ENCODE assay signal across 7 cellular contexts in the genomic region with DNA sequence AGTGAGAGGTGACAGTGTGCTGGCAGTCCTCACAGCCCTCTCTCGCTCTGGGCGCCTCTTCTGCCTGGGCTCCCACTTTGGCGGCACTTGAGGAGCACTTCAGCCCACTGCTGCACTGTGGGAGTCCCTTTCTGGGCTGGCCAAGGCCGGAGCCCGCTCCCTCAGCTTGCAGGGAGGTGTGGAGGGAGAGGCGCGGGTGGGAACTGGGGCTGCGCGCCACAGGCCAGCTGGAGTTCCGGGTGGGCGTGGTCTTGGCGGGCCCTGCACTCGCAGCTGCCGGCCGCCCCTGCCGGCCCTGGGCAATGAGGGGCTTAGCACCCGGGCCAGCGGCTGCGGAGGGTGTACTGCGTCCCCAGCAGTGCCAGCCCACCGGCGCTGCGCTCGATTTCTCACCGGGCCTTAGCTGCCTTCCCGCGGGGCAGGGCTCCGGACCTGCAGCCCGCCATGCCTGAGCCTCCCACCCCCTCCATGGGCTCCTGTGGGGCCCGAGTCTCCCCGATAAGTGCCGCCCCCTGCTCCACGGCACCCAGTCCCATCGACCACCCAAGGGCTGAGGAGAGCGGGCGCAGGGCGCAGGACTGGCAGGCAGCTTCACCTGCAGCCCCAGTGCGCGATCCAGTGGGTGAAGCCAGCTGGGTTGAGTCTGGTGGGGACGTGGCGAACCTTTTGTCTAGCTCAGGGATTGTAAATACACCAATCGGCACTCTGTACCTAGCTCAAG. TPM values are rescaled to one million over a fixed set of nuclear protein-coding genes. Genes with fewer than 3 reads are reported as not detected.
DNase-seq lines count a peak whose midpoint lies in the region; ATAC-seq and TF ChIP-seq lines count a peak whose summit lies in the region.
"Not testable (repeated sequence)": the region's sequence is repeated elsewhere in the genome, so short reads cannot be mapped to it uniquely, and the experiment has no call there.

No MANE protein-coding gene starts in this region.

- not testable (repeated sequence) for H3K9me2 ChIP-seq in OCI-LY1 (ENCODE audit: low read depth, low read length)

- peak; percentile 8 for DNase-seq in DMS53 (lab: John Stamatoyannopoulos, UW)
- not testable (repeated sequence) for DNase-seq in activated naive CD4-positive, alpha-beta T cell treated with anti-CD3 and anti-CD28 coated beads for 36 hours; choroid plexus epithelial cell (ENCODE audit: low read depth); naive thymus-derived CD4-positive, alpha-beta T cell
- peak; percentile 65 for DNase-seq in left ventricle myocardium superior
- DNase-seq in spleen: peak; percentile 76

- H3K27ac ChIP-seq in OCI-LY1 (ENCODE audit: low read depth, low read length, poor library complexity, severe bottlenecking); naive thymus-derived CD4-positive, alpha-beta T cell (ENCODE audit: low read depth, low read length); spleen: not testable (repeated sequence)

- ATAC-seq in left ventricle myocardium superior: peak; percentile 68
- ATAC-seq in naive thymus-derived CD4-positive, alpha-beta T cell: not testable (repeated sequence)

- H3F3A ChIP-seq in OCI-LY1 (ENCODE audit: insufficient read depth, low read length): not testable (repeated sequence)

- H3K4me3 ChIP-seq in OCI-LY1 (ENCODE audit: low read depth, low read length, poor library complexity, severe bottlenecking): peak overlapping the region; percentile 54
- H3K4me3 ChIP-seq in choroid plexus epithelial cell (ENCODE audit: low read depth, low read length): peak overlapping the region; percentile 41
- H3K4me3 ChIP-seq in naive thymus-derived CD4-positive, alpha-beta T cell (ENCODE audit: low read length): not testable (repeated sequence)
- peak overlapping the region in 6 of 8 donors; percentile 20 to 59 (median 27) for H3K4me3 ChIP-seq in spleen

- not testable (repeated sequence) for H4K20me1 ChIP-seq in OCI-LY1 (ENCODE audit: insufficient read depth, low read length)

- H3K27me3 Mint-ChIP-seq in activated naive CD4-positive, alpha-beta T cell treated with anti-CD3 and anti-CD28 coated beads for 36 hours (ENCODE audit: low read depth): not testable (repeated sequence)
- peaks cover 0 to 12% (median 0%) of the 10 kb centered on the region in 5 donors for H3K27me3 Mint-ChIP-seq in naive thymus-derived CD4-positive, alpha-beta T cell

- H3K4me3 Mint-ChIP-seq in activated naive CD4-positive, alpha-beta T cell treated with anti-CD3 and anti-CD28 coated beads for 36 hours: peak overlapping the region; percentile 42
- peak overlapping the region in 6 of 10 donors; percentile 25 to 67 (median 42) for H3K4me3 Mint-ChIP-seq in naive thymus-derived CD4-positive, alpha-beta T cell

- H3K36me3 Mint-ChIP-seq in activated naive CD4-positive, alpha-beta T cell treated with anti-CD3 and anti-CD28 coated beads for 36 hours (ENCODE audit: low read depth): not testable (repeated sequence)
- H3K36me3 Mint-ChIP-seq in naive thymus-derived CD4-positive, alpha-beta T cell: peaks cover 0 to 20% (median 3%) of the 10 kb centered on the region in 5 donors

- CTCF ChIA-PET in activated naive CD4-positive, alpha-beta T cell treated with anti-CD3 and anti-CD28 coated beads for 36 hours (lab: Charles Lee); naive thymus-derived CD4-positive, alpha-beta T cell (lab: Charles Lee): not testable (repeated sequence)

- 34 to 79% (median 57%) methylated on average over 9 to 42 of the region's 42 CpGs for WGBS in spleen, 5 donors

- H3K27ac Mint-ChIP-seq in activated naive CD4-positive, alpha-beta T cell treated with anti-CD3 and anti-CD28 coated beads for 36 hours; naive thymus-derived CD4-positive, alpha-beta T cell: not testable (repeated sequence)

- peak overlapping the region; percentile 55 for H3K4me2 ChIP-seq in OCI-LY1 (ENCODE audit: low read length)

- not testable (repeated sequence) for H3K4me1 ChIP-seq in OCI-LY1 (ENCODE audit: insufficient read depth, low read length, severe bottlenecking); naive thymus-derived CD4-positive, alpha-beta T cell (ENCODE audit: control insufficient read depth in 2 of 2, insufficient read depth in 2 of 2, low read length in 2 of 2); spleen

- H3K9me3 Mint-ChIP-seq in activated naive CD4-positive, alpha-beta T cell treated with anti-CD3 and anti-CD28 coated beads for 36 hours; naive thymus-derived CD4-positive, alpha-beta T cell: not testable (repeated sequence)

- not testable (repeated sequence) for H3K79me2 ChIP-seq in OCI-LY1 (ENCODE audit: insufficient read depth, low read length)

- not testable (repeated sequence) for H3K9ac ChIP-seq in OCI-LY1 (ENCODE audit: low read length)

- not testable (repeated sequence) for TF ChIP-seq POLR2A in spleen (IDR thresholded peaks at IDR 0.05)

- intact Hi-C loops in activated naive CD4-positive, alpha-beta T cell treated with anti-CD3 and anti-CD28 coated beads for 36 hours (cut with micrococcal nuclease); left ventricle myocardium superior (cut with micrococcal nuclease); naive thymus-derived CD4-positive, alpha-beta T cell (cut with micrococcal nuclease); spleen (cut with DNase I; ENCODE audit: low total_unique reads): not testable (repeated sequence)

- not testable (repeated sequence) for H2AFZ ChIP-seq in OCI-LY1 (ENCODE audit: low read length)

- H3K4me1 Mint-ChIP-seq in activated naive CD4-positive, alpha-beta T cell treated with anti-CD3 and anti-CD28 coated beads for 36 hours (ENCODE audit: low read depth): peaks cover 21% of the 10 kb centered on the region
- peaks cover 2 to 14% (median 13%) of the 10 kb centered on the region in 7 donors for H3K4me1 Mint-ChIP-seq in naive thymus-derived CD4-positive, alpha-beta T cell

- not testable (repeated sequence) for TF ChIP-seq CTCF in OCI-LY1 (IDR thresholded peaks at IDR 0.05; ENCODE audit: low read length); choroid plexus epithelial cell (conservative IDR thresholded peaks at IDR 0.05; ENCODE audit: low read depth, low read length); spleen (IDR thresholded peaks at IDR 0.05 in 8 of 11, conservative IDR thresholded peaks at IDR 0.05 in 3 of 11)

- H3K9me3 ChIP-seq in OCI-LY1 (ENCODE audit: low read length); naive thymus-derived CD4-positive, alpha-beta T cell (ENCODE audit: control insufficient read depth in 2 of 3, low read length in 3 of 3); spleen: not testable (repeated sequence)

- not testable (repeated sequence) for H3K27me3 ChIP-seq in OCI-LY1 (ENCODE audit: insufficient read depth, low read length); naive thymus-derived CD4-positive, alpha-beta T cell (ENCODE audit: control insufficient read depth in 2 of 2, insufficient read depth in 2 of 2, low read length in 2 of 2); spleen (replicated peaks in 1 of 7)

- not testable (repeated sequence) for H3K36me3 ChIP-seq in OCI-LY1 (ENCODE audit: insufficient read depth, low read length); naive thymus-derived CD4-positive, alpha-beta T cell (ENCODE audit: control insufficient read depth in 2 of 3, insufficient read depth in 3 of 3, low read length in 3 of 3); spleen

- POLR2A ChIA-PET in naive thymus-derived CD4-positive, alpha-beta T cell (lab: Charles Lee): interaction anchor here (0.8 kb wide), 1 partner anchor 23 kb away, joined by 4 read pairs; no protein-coding TSS in a partner anchor

RNA-seq across cellular contexts. Expression of gene CKS2, which starts 28.6 kb away (rescaled TPM):
- 100 to 1,000 TPM; 278 to 292 TPM for total RNA-seq in activated naive CD4-positive, alpha-beta T cell treated with anti-CD3 and anti-CD28 coated beads for 36 hours
- 11.2 TPM for total RNA-seq in left ventricle myocardium superior
- total RNA-seq in naive thymus-derived CD4-positive, alpha-beta T cell: 100 to 1,000 TPM in 1 of 5 experiments, 10 to 100 TPM in 1, 1 to 10 TPM in 3; 5.2 to 121 (median 8.9) TPM
- 1 to 10 TPM; 6.0 to 8.0 TPM for polyA plus RNA-seq in naive thymus-derived CD4-positive, alpha-beta T cell
- total RNA-seq in spleen: 10 to 100 TPM in 6 of 7 donors, 1 to 10 TPM in 1; 9.2 to 27.3 (median 13.9) TPM
- polyA plus RNA-seq in spleen: 100 to 1,000 TPM in 2 of 3 donors, 10 to 100 TPM in 1; 50.0 to 142 (median 109) TPM

RNA-seq across cellular contexts. Expression of gene SECISBP2, which starts 35.9 kb away (rescaled TPM):
- total RNA-seq in activated naive CD4-positive, alpha-beta T cell treated with anti-CD3 and anti-CD28 coated beads for 36 hours: 10 to 100 TPM; 42.8 to 45.8 TPM
- total RNA-seq in left ventricle myocardium superior (15.7 TPM), spleen (100 to 1,000 TPM in 1 of 7 donors, 10 to 100 TPM in 6; 55.7 to 117 (median 86.7) TPM)
- 100 to 1,000 TPM in 4 of 5 experiments, 10 to 100 TPM in 1; 55.0 to 130 (median 109) TPM for total RNA-seq in naive thymus-derived CD4-positive, alpha-beta T cell
- polyA plus RNA-seq in naive thymus-derived CD4-positive, alpha-beta T cell: 10 to 100 TPM; 20.1 to 29.0 TPM
- polyA plus RNA-seq in spleen: 10 to 100 TPM; 20.7 to 40.2 (median 38.4) TPM
